15 cellular contexts compared by ENCODE assay signal in genomic region chr19:49932041-49932451, GRCh38. TPM values are rescaled to one million over a fixed set of nuclear protein-coding genes. Genes with fewer than 3 reads are reported as not detected.
DNase-seq lines count a peak whose midpoint lies in the region; ATAC-seq and TF ChIP-seq lines count a peak whose summit lies in the region.
"Had no signal": no experiment of that assay in that cellular context is flagged by ENCODE, and none has a peak within 500 bp of the region (broad histone marks: within the 10 kb centered on the region; RNA-seq: fewer than 3 reads in every experiment).

No MANE protein-coding gene starts in this region.

- H3K4me2 ChIP-seq in DND-41 (ENCODE audit: insufficient read depth, low read length) = peak overlapping the region; percentile 76; the same call in 1 of the 2 replicates

- no peaks in the 10 kb centered on the region for H3K27me3 ChIP-seq in A673 (replicated peaks; ENCODE audit: insufficient read depth, low read depth, low read length, poor library complexity)
- no peaks in the 10 kb centered on the region for H3K27me3 ChIP-seq in DND-41 (ENCODE audit: insufficient read depth, low read length, poor library complexity)
- H3K27me3 ChIP-seq: heart right ventricle, transverse colon had no signal

- H3K4me1 ChIP-seq in A673 (ENCODE audit: insufficient read depth, low read length, poor library complexity, severe bottlenecking) (peaks cover 28% of the 10 kb centered on the region), DND-41 (ENCODE audit: insufficient read depth, low read length) (peaks cover 46% of the 10 kb centered on the region)

- POLR2A ChIA-PET in A673 (lab: Charles Lee; ENCODE audit: low non-redundant PET) = interaction anchor here (0.7 kb wide), 1 partner anchor 55 kb away, joined by 5 read pairs; the partner anchor contains the start of genes AKT1S1 and TBC1D17
- POLR2A ChIA-PET in activated CD4-positive, alpha-beta memory T cell treated with anti-CD3 and anti-CD28 coated beads, Interleukin-2, amount 10 ng/mL, durations not matched to agents 7 days and 5 days (lab: Charles Lee) = no interaction called here

- peaks cover 54% of the 10 kb centered on the region for H3K36me3 ChIP-seq in A673 (ENCODE audit: insufficient read depth, low read length, poor library complexity, severe bottlenecking)
- H3K36me3 ChIP-seq in DND-41 (ENCODE audit: insufficient read depth, low read length) = peaks cover 57% of the 10 kb centered on the region
- H3K36me3 ChIP-seq: transverse colon had no signal

- ATAC-seq in DND-41 (ENCODE audit: insufficient read depth, low read depth) = no peak
- no peak for ATAC-seq in HG02798 (IDR thresholded peaks at IDR 0.05; ENCODE audit: poor library complexity, unreplicated experiment)
- no peak for ATAC-seq in Right ventricle myocardium inferior
- ATAC-seq: heart right ventricle had no signal

- H3K79me2 ChIP-seq in DND-41 (ENCODE audit: insufficient read depth, low read length) = peaks cover 65% of the 10 kb centered on the region

- H3K9ac ChIP-seq in DND-41 (ENCODE audit: low read depth, low read length) = no peak overlapping the region

- intact Hi-C loops in A673 (cut with micrococcal nuclease; ENCODE audit: unreplicated experiment) = no loop called here
- intact Hi-C loops in Right ventricle myocardium inferior (cut with DNase I) = no loop called here

- H3K27me3 Mint-ChIP-seq in activated CD4-positive, alpha-beta memory T cell treated with anti-CD3 and anti-CD28 coated beads, Interleukin-2, amount 10 ng/mL, durations not matched to agents 7 days and 5 days = peaks cover 8% of the 10 kb centered on the region
- H3K27me3 Mint-ChIP-seq in glutamatergic neuron (ENCODE audit: unreplicated experiment) = peaks cover 32% of the 10 kb centered on the region
- H3K27me3 Mint-ChIP-seq: naive B cell had no signal

- H3K27ac ChIP-seq in A673 (ENCODE audit: low read depth, low read length, poor library complexity, severe bottlenecking) (peak overlapping the region; percentile 18), DND-41 (ENCODE audit: low read length) (no peak overlapping the region)
- H3K27ac ChIP-seq: heart right ventricle, transverse colon had no signal

- DNase-seq in A673 (ENCODE audit: low spot score) (no peak), DND-41 (no peak), glutamatergic neuron (no peak), dedifferentiated amniotic fluid mesenchymal stem cell (ENCODE audit: extremely low spot score) (no peak), Right ventricle myocardium inferior (ENCODE audit: missing footprints) (no peak)
- no peak for DNase-seq in activated CD4-positive, alpha-beta memory T cell treated with anti-CD3 and anti-CD28 coated beads, Interleukin-2, amount 10 ng/mL, durations not matched to agents 7 days and 5 days
- no peak for DNase-seq in effector CD4-positive, alpha-beta T cell
- DNase-seq: DMS79 treated with DMSO at 0.1 percent for 48 hours; erythroblast; heart right ventricle; naive B cell; stimulated activated CD4-positive, alpha-beta T cell treated with anti-CD3 and anti-CD28 coated beads, Interleukin-1b, Interleukin-23, amount 100 ng/mL, for 48 hours; SW 1271; transverse colon had no signal

- TF ChIP-seq CTCF in A673 (conservative IDR thresholded peaks at IDR 0.05; ENCODE audit: low read depth, low read length) (no peak), DND-41 (IDR thresholded peaks at IDR 0.05; ENCODE audit: borderline replicate concordance, extremely low read depth, low read length, poor library complexity, severe bottlenecking) (no peak), glutamatergic neuron (IDR thresholded peaks at IDR 0.05; ENCODE audit: partially characterized antibody, unreplicated experiment) (no peak)

- no peak overlapping the region for H3K27ac Mint-ChIP-seq in activated CD4-positive, alpha-beta memory T cell treated with anti-CD3 and anti-CD28 coated beads, Interleukin-2, amount 10 ng/mL, durations not matched to agents 7 days and 5 days
- H3K27ac Mint-ChIP-seq in glutamatergic neuron (ENCODE audit: unreplicated experiment) = peak overlapping the region; percentile 80

- H2AFZ ChIP-seq in DND-41 (ENCODE audit: low read depth, low read length) = no peak overlapping the region

- peaks cover 50% of the 10 kb centered on the region for H4K20me1 ChIP-seq in DND-41 (ENCODE audit: insufficient read depth, low read length)

- no peaks in the 10 kb centered on the region for H3K9me3 ChIP-seq in A673 (ENCODE audit: low read depth, low read length, poor library complexity, severe bottlenecking)
- H3K9me3 ChIP-seq in DND-41 (ENCODE audit: insufficient read depth, low read length, severe bottlenecking) = no peaks in the 10 kb centered on the region
- H3K9me3 ChIP-seq: heart right ventricle, transverse colon had no signal

- CTCF ChIA-PET in A673 (lab: Charles Lee) = no interaction called here
- CTCF ChIA-PET in activated CD4-positive, alpha-beta memory T cell treated with anti-CD3 and anti-CD28 coated beads, Interleukin-2, amount 10 ng/mL, durations not matched to agents 7 days and 5 days (lab: Charles Lee) = no interaction called here

- H3K4me3 Mint-ChIP-seq in activated CD4-positive, alpha-beta memory T cell treated with anti-CD3 and anti-CD28 coated beads, Interleukin-2, amount 10 ng/mL, durations not matched to agents 7 days and 5 days = peak overlapping the region; percentile 52
- peak overlapping the region; percentile 61 for H3K4me3 Mint-ChIP-seq in glutamatergic neuron (ENCODE audit: unreplicated experiment)

- H3K4me3 ChIP-seq in A673 (ENCODE audit: low read depth, low read length, poor library complexity, severe bottlenecking) (peak overlapping the region; percentile 79), DND-41 (ENCODE audit: low read depth in 1 of 2, low read length in 2 of 2) (peak overlapping the region in 1 of 2 experiments; percentile 97; a peak in 1 of 4 replicates)
- H3K4me3 ChIP-seq: heart right ventricle, transverse colon had no signal

- BruUV-seq in A673 (replicated peaks; lab: Mats Ljungman, UMichigan) = no TSS peak

- peaks cover 49% of the 10 kb centered on the region for H3K36me3 Mint-ChIP-seq in activated CD4-positive, alpha-beta memory T cell treated with anti-CD3 and anti-CD28 coated beads, Interleukin-2, amount 10 ng/mL, durations not matched to agents 7 days and 5 days (ENCODE audit: low read depth)
- H3K36me3 Mint-ChIP-seq in glutamatergic neuron (ENCODE audit: unreplicated experiment) = peaks cover 8% of the 10 kb centered on the region
- H3K36me3 Mint-ChIP-seq: naive B cell had no signal

- H3K9me3 Mint-ChIP-seq in activated CD4-positive, alpha-beta memory T cell treated with anti-CD3 and anti-CD28 coated beads, Interleukin-2, amount 10 ng/mL, durations not matched to agents 7 days and 5 days = peaks cover 2% of the 10 kb centered on the region
- peaks cover 23% of the 10 kb centered on the region for H3K9me3 Mint-ChIP-seq in glutamatergic neuron (ENCODE audit: unreplicated experiment)

- peaks cover 56% of the 10 kb centered on the region for H3K4me1 Mint-ChIP-seq in activated CD4-positive, alpha-beta memory T cell treated with anti-CD3 and anti-CD28 coated beads, Interleukin-2, amount 10 ng/mL, durations not matched to agents 7 days and 5 days
- peaks cover 16% of the 10 kb centered on the region for H3K4me1 Mint-ChIP-seq in glutamatergic neuron (ENCODE audit: low read depth, unreplicated experiment)

RNA-seq across cellular contexts. Expression of gene NUP62, which starts 2.7 kb away (rescaled TPM):
- total RNA-seq in A673 (2021) (98.5 and 100 TPM in 2 replicates), glutamatergic neuron (ENCODE audit: unreplicated experiment) (65.4 TPM), Right ventricle myocardium inferior (30.4 TPM)
- total RNA-seq in activated CD4-positive, alpha-beta memory T cell treated with anti-CD3 and anti-CD28 coated beads, Interleukin-2, amount 10 ng/mL, durations not matched to agents 7 days and 5 days = 100 to 1,000 TPM; 113 to 114 TPM

RNA-seq across cellular contexts. Expression of gene ATF5, which starts 3.0 kb away (rescaled TPM):
- total RNA-seq in A673 (2021) = 302 and 322 TPM in 2 replicates
- 10 to 100 TPM; 19.6 to 20.0 TPM for total RNA-seq in activated CD4-positive, alpha-beta memory T cell treated with anti-CD3 and anti-CD28 coated beads, Interleukin-2, amount 10 ng/mL, durations not matched to agents 7 days and 5 days
- total RNA-seq in glutamatergic neuron (ENCODE audit: unreplicated experiment) = 138 TPM
- 10.4 TPM for total RNA-seq in Right ventricle myocardium inferior

RNA-seq across cellular contexts. Expression of gene SIGLEC11, which starts 28.9 kb away (rescaled TPM):
- total RNA-seq in A673 (2021) (not detected in 2 replicates), glutamatergic neuron (ENCODE audit: unreplicated experiment) (not detected), Right ventricle myocardium inferior (0.60 TPM)
- total RNA-seq in activated CD4-positive, alpha-beta memory T cell treated with anti-CD3 and anti-CD28 coated beads, Interleukin-2, amount 10 ng/mL, durations not matched to agents 7 days and 5 days = not detected

RNA-seq across cellular contexts. Expression of gene IL4I1, which starts 35.4 kb away (rescaled TPM):
- total RNA-seq in A673 (2021) (1.3 TPM in 2 replicates), glutamatergic neuron (ENCODE audit: unreplicated experiment) (0.59 TPM), Right ventricle myocardium inferior (0.30 TPM)
- total RNA-seq in activated CD4-positive, alpha-beta memory T cell treated with anti-CD3 and anti-CD28 coated beads, Interleukin-2, amount 10 ng/mL, durations not matched to agents 7 days and 5 days = 10 to 100 TPM; 25.7 to 26.4 TPM

RNA-seq across cellular contexts. Expression of gene TBC1D17, which starts 54.5 kb away (rescaled TPM):
- total RNA-seq in A673 (2021) (35.1 and 40.0 TPM in 2 replicates), glutamatergic neuron (ENCODE audit: unreplicated experiment) (56.8 TPM), Right ventricle myocardium inferior (44.9 TPM)
- 10 to 100 TPM; 42.3 to 47.6 TPM for total RNA-seq in activated CD4-positive, alpha-beta memory T cell treated with anti-CD3 and anti-CD28 coated beads, Interleukin-2, amount 10 ng/mL, durations not matched to agents 7 days and 5 days
